Comparison of ENCODE assay signal across 18 cellular contexts in the genomic region with DNA sequence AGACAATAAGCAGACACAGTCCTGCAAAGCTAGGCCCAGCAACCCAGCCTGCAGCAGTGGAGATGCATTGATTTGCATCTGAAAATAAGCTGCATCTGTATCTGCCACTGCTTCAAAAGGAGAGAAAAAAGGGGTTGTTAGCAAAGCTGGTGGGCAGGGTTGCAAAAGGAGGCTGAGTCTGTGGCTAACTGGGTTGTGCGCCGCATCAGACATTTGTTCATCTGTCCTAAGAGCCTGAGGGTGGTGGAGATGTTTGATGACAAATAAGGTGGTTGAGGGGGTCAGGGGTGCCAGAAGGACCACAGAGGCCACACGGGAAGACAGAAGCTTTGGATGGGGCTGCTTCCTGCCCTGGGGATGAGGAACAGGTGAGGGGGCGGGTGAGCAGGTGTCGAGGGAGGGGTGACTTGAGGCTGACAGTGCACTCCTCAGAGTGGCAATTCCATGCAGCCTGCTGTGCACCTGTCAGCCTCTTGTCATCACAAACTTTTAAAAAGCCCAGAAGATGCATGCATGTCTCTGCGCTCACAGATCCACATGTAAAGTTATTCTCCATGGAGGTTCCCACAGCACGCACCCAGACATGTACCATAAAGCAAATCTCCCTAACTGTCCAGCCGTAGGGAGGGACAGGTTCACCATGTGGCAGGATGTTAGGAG. TPM values are rescaled to one million over a fixed set of nuclear protein-coding genes. Genes with fewer than 3 reads are reported as not detected.
A peak's percentile ranks its signal among the peaks of the same experiment; 100 is the strongest.
DNase-seq lines count a peak whose midpoint lies in the region; ATAC-seq and TF ChIP-seq lines count a peak whose summit lies in the region.
"Had no signal": no experiment of that assay in that cellular context is flagged by ENCODE, and none has a peak within 500 bp of the region (broad histone marks: within the 10 kb centered on the region; RNA-seq: fewer than 3 reads in every experiment).

No MANE protein-coding gene starts in this region.

- H3K27me3 Mint-ChIP-seq in T-helper 17 cell (peaks cover 14% of the 10 kb centered on the region), mesothelial cell of epicardium (ENCODE audit: low read depth) (no peaks in the 10 kb centered on the region)
- no peaks in the 10 kb centered on the region for H3K27me3 Mint-ChIP-seq in stimulated activated naive B cell treated with anti-CD40 and anti-IgM and Interleukin-4, amounts not matched to agents 10 μg/mL and 1 μg/mL and 100 μg/mL, for 72 hours

- H3K4me3 Mint-ChIP-seq in T-helper 17 cell: no peak overlapping the region
- no peak overlapping the region for H3K4me3 Mint-ChIP-seq in mesothelial cell of epicardium
- H3K4me3 Mint-ChIP-seq in stimulated activated naive B cell treated with anti-CD40 and anti-IgM and Interleukin-4, amounts not matched to agents 10 μg/mL and 1 μg/mL and 100 μg/mL, for 72 hours: no peak overlapping the region

- TF ChIP-seq CTCF in mesothelial cell of epicardium (IDR thresholded peaks at IDR 0.05; ENCODE audit: unreplicated experiment): no peak

- DNase-seq in NCI-H510A treated with DMSO at 0.1 percent for 48 hours (lab: John Stamatoyannopoulos, UW) (peak; percentile 25), NCI-H510A (lab: John Stamatoyannopoulos, UW) (no peak), T-helper 17 cell (no peak), mesothelial cell of epicardium (ENCODE audit: low spot score in 2 of 2, unreplicated experiment in 2 of 2) (peak in 1 of 2 experiments; percentile 29), SKM-1 (lab: John Stamatoyannopoulos, UW; ENCODE audit: unreplicated experiment) (no peak)
- DNase-seq in stimulated activated naive B cell treated with anti-CD40 and anti-IgM and Interleukin-4, amounts not matched to agents 10 μg/mL and 1 μg/mL and 100 μg/mL, for 72 hours: no peak
- DNase-seq in activated CD4-positive, alpha-beta T cell treated with anti-CD3 and anti-CD28 coated beads, Interleukin-2, amount 50 U/mL, for 1 hour: no peak
- DNase-seq: DMS 273 treated with DMSO at 0.1 percent for 48 hours, KBM-7, MV-4-11, NCI-H1417 treated with DMSO at 0.1 percent for 48 hours, NCI-H1930, NCI-H2227 treated with DMSO at 0.1 percent for 48 hours, NCI-H526, PC-3 had no signal

- H3K9me3 ChIP-seq in T-helper 17 cell (ENCODE audit: control insufficient read depth, low read length, poor library complexity, severe bottlenecking): no peaks in the 10 kb centered on the region
- H3K9me3 ChIP-seq: BLaER1, SJCRH30 had no signal

- no peak for ATAC-seq in T-helper 17 cell
- ATAC-seq in stimulated activated naive B cell treated with anti-CD40 and anti-IgM and Interleukin-4, amounts not matched to agents 10 μg/mL and 1 μg/mL and 100 μg/mL, for 72 hours (replicated peaks): no peak
- ATAC-seq in HG03571 (IDR thresholded peaks at IDR 0.05; ENCODE audit: unreplicated experiment): no peak
- ATAC-seq: PC-3 had no signal

- H3K36me3 Mint-ChIP-seq in T-helper 17 cell (ENCODE audit: low read depth) (no peaks in the 10 kb centered on the region), mesothelial cell of epicardium (no peaks in the 10 kb centered on the region)
- H3K36me3 Mint-ChIP-seq in stimulated activated naive B cell treated with anti-CD40 and anti-IgM and Interleukin-4, amounts not matched to agents 10 μg/mL and 1 μg/mL and 100 μg/mL, for 72 hours: peaks cover 0 to 1% of the 10 kb centered on the region in 2 donors

- H3K27ac Mint-ChIP-seq in T-helper 17 cell (peak overlapping the region; percentile 76), mesothelial cell of epicardium (peak overlapping the region; percentile 62)
- H3K27ac Mint-ChIP-seq in stimulated activated naive B cell treated with anti-CD40 and anti-IgM and Interleukin-4, amounts not matched to agents 10 μg/mL and 1 μg/mL and 100 μg/mL, for 72 hours: peak overlapping the region; percentile 42

- peaks cover 10% of the 10 kb centered on the region for H3K4me1 Mint-ChIP-seq in T-helper 17 cell
- H3K4me1 Mint-ChIP-seq in mesothelial cell of epicardium: peaks cover 47% of the 10 kb centered on the region
- peaks cover 24 to 27% of the 10 kb centered on the region in 2 donors for H3K4me1 Mint-ChIP-seq in stimulated activated naive B cell treated with anti-CD40 and anti-IgM and Interleukin-4, amounts not matched to agents 10 μg/mL and 1 μg/mL and 100 μg/mL, for 72 hours

- no peaks in the 10 kb centered on the region for H3K9me3 Mint-ChIP-seq in mesothelial cell of epicardium
- no peaks in the 10 kb centered on the region for H3K9me3 Mint-ChIP-seq in stimulated activated naive B cell treated with anti-CD40 and anti-IgM and Interleukin-4, amounts not matched to agents 10 μg/mL and 1 μg/mL and 100 μg/mL, for 72 hours

RNA-seq across cellular contexts. Expression of a gene that starts 35.4 kb away (rescaled TPM):
- total RNA-seq in T-helper 17 cell: 100 to 1,000 TPM; 137 to 146 TPM
- total RNA-seq in mesothelial cell of epicardium: 768 to 806 TPM (median 799 TPM) in 3 replicates
